ENCODE assay signal across 20 cellular contexts in the genomic region with DNA sequence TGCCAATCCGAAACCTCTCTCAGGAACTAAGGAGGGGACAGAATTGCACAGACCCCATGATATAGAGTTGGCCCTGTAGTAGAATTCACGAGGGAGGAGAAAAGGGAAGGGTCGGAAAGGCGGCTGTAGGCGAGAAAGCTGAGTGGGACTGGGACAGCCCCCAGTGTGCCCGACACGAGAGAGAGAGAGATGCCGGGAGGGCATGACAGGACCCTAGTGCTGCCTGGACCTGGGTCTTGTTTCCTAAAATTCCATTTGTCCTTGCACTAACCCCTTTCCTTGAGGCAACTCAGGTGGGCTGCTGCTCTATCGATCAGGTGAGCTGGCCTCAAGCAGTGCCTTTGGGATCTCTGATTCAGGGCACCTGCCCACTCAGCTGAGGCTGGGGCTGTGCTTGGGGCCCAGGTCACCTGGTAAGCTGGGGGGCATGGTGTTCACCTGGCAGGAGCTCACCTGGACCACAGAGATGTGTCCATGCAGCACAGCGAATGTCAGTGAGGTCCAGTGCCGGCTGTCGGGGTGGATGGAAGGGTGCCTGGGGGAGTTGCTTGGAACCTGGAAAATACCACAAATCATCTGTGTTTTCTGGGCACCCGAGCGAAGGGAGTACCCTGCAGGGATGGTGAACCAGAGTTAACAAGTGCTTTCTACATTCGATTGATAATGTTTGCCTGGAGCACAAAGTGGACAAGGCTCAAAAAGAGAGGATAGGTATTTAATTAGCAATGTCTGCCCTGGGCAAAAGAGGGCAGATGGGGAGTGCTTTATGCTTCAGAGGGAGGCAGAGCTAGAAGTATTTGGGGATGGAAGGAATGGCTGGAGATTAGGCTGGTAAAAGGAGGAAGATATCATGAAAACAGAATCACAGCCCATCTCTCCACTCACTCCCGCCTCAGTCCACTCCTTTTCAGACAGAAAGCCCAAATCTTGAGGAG.
"Had no signal": no experiment of that assay in that cellular context is flagged by ENCODE, and none has a peak within 500 bp of the region (broad histone marks: within the 10 kb centered on the region; RNA-seq: fewer than 3 reads in every experiment).

No MANE protein-coding gene starts in this region.

- H3K36me3 ChIP-seq: vagina had no signal

- H3K4me1 ChIP-seq: gastroesophageal sphincter, right lobe of liver, tibial nerve had no signal

- H3K27ac ChIP-seq: coronary artery, gastroesophageal sphincter, right lobe of liver, tibial nerve had no signal

- H3K27me3 ChIP-seq: gastroesophageal sphincter, right lobe of liver, tibial nerve, vagina had no signal

- H3K4me3 ChIP-seq: coronary artery, gastroesophageal sphincter, right lobe of liver, skin epidermis, tibial nerve, vagina had no signal

- DNase-seq: activated B cell treated with CpG ODN at 0.5 μM for 24 hours; activated CD4-positive, alpha-beta T cell treated with anti-CD3 and anti-CD28 coated beads for 4 hours; activated CD4-positive, alpha-beta T cell treated with anti-CD3 and anti-CD28 coated beads, Interleukin-2, amount 50 U/mL, for 48 hours; activated CD8-positive, alpha-beta memory T cell treated with anti-CD3 and anti-CD28 coated beads, Interleukin-2, amount 50 U/mL, for 48 hours; activated naive CD4-positive, alpha-beta T cell treated with anti-CD3 and anti-CD28 coated beads for 36 hours; activated naive CD8-positive, alpha-beta T cell treated with anti-CD3 and anti-CD28 coated beads, Interleukin-2, amount 10 ng/mL, durations not matched to agents 7 days and 5 days; activated T-cell treated with anti-CD3 and anti-CD28 coated beads, Interleukin-2, amount 50 U/mL, for 4 hours; amniotic stem cell; cerebellar nuclear complex; left cardiac atrium; right lobe of liver; stimulated activated CD4-positive, alpha-beta T cell treated with anti-CD3 and anti-CD28 coated beads, Interleukin-1b, Interleukin-23, amount 100 ng/mL, for 48 hours; stimulated activated naive CD8-positive, alpha-beta T cell treated with anti-CD3 and anti-CD28 coated beads, Interleukin-15, amount 100 ng/mL, for 72 hours had no signal

- FAIRE-seq: islet of Langerhans, TTC549 had no signal

- ATAC-seq: activated T-cell treated with anti-CD3 and anti-CD28 coated beads, Interleukin-2, amount 50 U/mL, for 4 hours; gastroesophageal sphincter; right lobe of liver; stimulated activated naive CD8-positive, alpha-beta T cell treated with anti-CD3 and anti-CD28 coated beads, Interleukin-15, amount 100 ng/mL, for 72 hours had no signal

- H3K9me3 ChIP-seq: gastroesophageal sphincter, right lobe of liver, tibial nerve, vagina had no signal
